In the genomic region with DNA sequence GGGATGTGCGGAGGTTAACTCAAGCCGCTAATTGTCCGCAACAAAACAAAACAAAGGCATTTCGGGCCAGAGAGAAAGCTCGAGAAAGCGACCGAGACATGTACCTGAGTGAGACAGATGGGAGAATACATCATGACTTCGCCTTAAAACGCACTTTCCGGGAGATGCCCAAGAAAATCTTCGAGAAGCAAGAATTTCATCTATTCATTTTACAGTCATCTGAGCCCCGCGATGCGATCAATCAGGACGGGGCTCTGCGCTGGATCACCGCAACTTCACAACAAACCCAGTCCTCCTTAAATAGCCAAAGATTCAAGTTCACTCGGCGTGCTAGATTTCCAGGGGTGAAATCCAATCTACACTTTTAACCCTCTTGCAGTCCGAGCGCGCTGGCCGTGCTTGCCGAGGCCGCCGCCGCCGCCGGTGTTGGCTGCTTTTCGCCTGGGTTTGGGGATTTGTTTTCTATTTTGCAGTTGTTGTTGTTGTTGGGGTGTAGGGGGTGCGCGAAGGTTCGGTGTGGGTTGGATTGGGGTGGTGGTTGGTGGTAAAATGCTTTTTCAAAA, we compare ENCODE assay signal across 8 cellular contexts. TPM values are rescaled to one million over a fixed set of nuclear protein-coding genes. Genes with fewer than 3 reads are reported as not detected.
A peak's percentile ranks its signal among the peaks of the same experiment; 100 is the strongest.
DNase-seq lines count a peak whose midpoint lies in the region; ATAC-seq, FAIRE-seq and TF ChIP-seq lines count a peak whose summit lies in the region.

No MANE protein-coding gene starts in this region.

- H3K9ac ChIP-seq in endodermal cell (ENCODE audit: extremely low read depth, low read length, poor library complexity, severe bottlenecking), result peak overlapping the region; percentile 48

- peaks cover 12% of the 10 kb centered on the region for H3K4me1 ChIP-seq in endodermal cell (ENCODE audit: control insufficient read depth, insufficient read depth, low read length)
- H3K4me1 ChIP-seq in muscle layer of duodenum (ENCODE audit: control insufficient read depth in 1 of 2, insufficient read depth in 2 of 2, low read length in 2 of 2), result peaks cover 5 to 22% of the 10 kb centered on the region in 2 donors

- peak overlapping the region; percentile 55 for H3K27ac Mint-ChIP-seq in activated CD4-positive, alpha-beta T cell treated with anti-CD3 and anti-CD28 coated beads, Interleukin-2, amount 10 ng/mL, durations not matched to agents 24 days and 14 days
- H3K27ac Mint-ChIP-seq in T-helper 17 cell, result no peak overlapping the region
- H3K27ac Mint-ChIP-seq in endodermal cell, result peak overlapping the region; percentile 59

- H3K9me3 Mint-ChIP-seq in activated CD4-positive, alpha-beta T cell treated with anti-CD3 and anti-CD28 coated beads, Interleukin-2, amount 10 ng/mL, durations not matched to agents 24 days and 14 days, result no peaks in the 10 kb centered on the region
- H3K9me3 Mint-ChIP-seq in endodermal cell, result no peaks in the 10 kb centered on the region

- H3K4me3 Mint-ChIP-seq in activated CD4-positive, alpha-beta T cell treated with anti-CD3 and anti-CD28 coated beads, Interleukin-2, amount 10 ng/mL, durations not matched to agents 24 days and 14 days, result peak overlapping the region; percentile 79
- H3K4me3 Mint-ChIP-seq in T-helper 17 cell (peak overlapping the region; percentile 90), endodermal cell (peak overlapping the region; percentile 82)

- intact Hi-C loops in activated CD4-positive, alpha-beta T cell treated with anti-CD3 and anti-CD28 coated beads, Interleukin-2, amount 10 ng/mL, durations not matched to agents 24 days and 14 days (cut with micrococcal nuclease), result no loop called here

- H3K27me3 ChIP-seq in endodermal cell (ENCODE audit: control insufficient read depth, insufficient read depth, low read length, poor library complexity, severe bottlenecking), result peaks cover 46% of the 10 kb centered on the region
- H3K27me3 ChIP-seq in muscle layer of duodenum (ENCODE audit: low read depth, low read length), result no peaks in the 10 kb centered on the region

- no peaks in the 10 kb centered on the region for H3K36me3 ChIP-seq in endodermal cell (ENCODE audit: control insufficient read depth, insufficient read depth, low read length)
- no peaks in the 10 kb centered on the region for H3K36me3 ChIP-seq in muscle layer of duodenum (ENCODE audit: control insufficient read depth in 1 of 2, insufficient read depth in 2 of 2, low read length in 2 of 2)

- H3K27ac ChIP-seq in endodermal cell (ENCODE audit: low read depth, low read length) (peak overlapping the region; percentile 12), muscle layer of duodenum (ENCODE audit: low read length) (peak overlapping the region; percentile 97)

- no peaks in the 10 kb centered on the region for H3K9me3 ChIP-seq in T-helper 17 cell (ENCODE audit: control insufficient read depth, low read length, poor library complexity, severe bottlenecking)
- H3K9me3 ChIP-seq in endodermal cell (ENCODE audit: control insufficient read depth, low read length), result no peaks in the 10 kb centered on the region
- no peaks in the 10 kb centered on the region for H3K9me3 ChIP-seq in muscle layer of duodenum (ENCODE audit: control insufficient read depth in 1 of 2, low read length in 2 of 2)

- FAIRE-seq in D721Med (lab: Jason Lieb, UNC), result no peak

- no peak for ATAC-seq in T-helper 17 cell
- no peak for ATAC-seq in HG02678 (IDR thresholded peaks at IDR 0.05; ENCODE audit: unreplicated experiment)

- peak; percentile 64 for DNase-seq in activated CD4-positive, alpha-beta T cell treated with anti-CD3 and anti-CD28 coated beads, Interleukin-2, amount 10 ng/mL, durations not matched to agents 24 days and 14 days
- DNase-seq in activated CD4-positive, alpha-beta T cell treated with anti-CD3 and anti-CD28 coated beads, Interleukin-2, amount 50 U/mL, for 4 hours, result no peak
- DNase-seq in T-helper 17 cell (no peak), endodermal cell (peak; percentile 84), D721Med (ENCODE audit: insufficient read length, low spot score) (no peak), HuH-7.5 (ENCODE audit: low spot score) (no peak)

- H3K36me3 Mint-ChIP-seq in activated CD4-positive, alpha-beta T cell treated with anti-CD3 and anti-CD28 coated beads, Interleukin-2, amount 10 ng/mL, durations not matched to agents 24 days and 14 days (ENCODE audit: low read depth), result peaks cover 9% of the 10 kb centered on the region
- H3K36me3 Mint-ChIP-seq in T-helper 17 cell (ENCODE audit: low read depth) (peaks cover 12% of the 10 kb centered on the region), endodermal cell (ENCODE audit: low read depth) (no peaks in the 10 kb centered on the region)

- H3K4me3 ChIP-seq in endodermal cell (ENCODE audit: low read length), result peak overlapping the region; percentile 85
- H3K4me3 ChIP-seq in muscle layer of duodenum (ENCODE audit: low read depth in 1 of 2, low read length in 2 of 2), result peak overlapping the region; percentile 88

- H3K27me3 Mint-ChIP-seq in activated CD4-positive, alpha-beta T cell treated with anti-CD3 and anti-CD28 coated beads, Interleukin-2, amount 10 ng/mL, durations not matched to agents 24 days and 14 days, result peaks cover 66% of the 10 kb centered on the region
- H3K27me3 Mint-ChIP-seq in T-helper 17 cell (peaks cover 46% of the 10 kb centered on the region), endodermal cell (ENCODE audit: insufficient read depth) (peaks cover 58% of the 10 kb centered on the region)

- peaks cover 16% of the 10 kb centered on the region for H3K4me1 Mint-ChIP-seq in activated CD4-positive, alpha-beta T cell treated with anti-CD3 and anti-CD28 coated beads, Interleukin-2, amount 10 ng/mL, durations not matched to agents 24 days and 14 days
- H3K4me1 Mint-ChIP-seq in T-helper 17 cell, result peaks cover 24% of the 10 kb centered on the region
- peaks cover 28% of the 10 kb centered on the region for H3K4me1 Mint-ChIP-seq in endodermal cell

- TF ChIP-seq CTCF in endodermal cell (conservative IDR thresholded peaks at IDR 0.05), result no peak
- no peak for TF ChIP-seq CTCF in D721Med (IDR thresholded peaks at IDR 0.05; ENCODE audit: insufficient read depth, missing control alignments)

- WGBS in endodermal cell (ENCODE audit: insufficient coverage in 1 of 2, insufficient read length in 1 of 2), 2 experiments, result 0% methylated on average over 17 to 31 of the region's 33 CpGs

RNA-seq across cellular contexts. Expression of gene NFIB, which starts 0.5 kb away (rescaled TPM):
- total RNA-seq in activated CD4-positive, alpha-beta T cell treated with anti-CD3 and anti-CD28 coated beads, Interleukin-2, amount 10 ng/mL, durations not matched to agents 24 days and 14 days, result not detected in 2 replicates
- under 1 TPM; 0.12 to 0.76 TPM for total RNA-seq in T-helper 17 cell
- total RNA-seq in endodermal cell, result 10 to 100 TPM in 1 of 2 donors, 1 to 10 TPM in 1; 5.3 to 14.1 TPM
- polyA plus RNA-seq in endodermal cell (2013, experiment 1 of 2), result 5.5 TPM
- 6.1 TPM for polyA plus RNA-seq in endodermal cell (2013, experiment 2 of 2)

Comparison
In these comparisons a context has a peak if more than half of its experiments do, and no peak if none do; other contexts are left out.
1. DNase-seq: peak in activated CD4-positive, alpha-beta T cell treated with anti-CD3 and anti-CD28 coated beads, Interleukin-2, amount 10 ng/mL, durations not matched to agents 24 days and 14 days (single experiment) and endodermal cell (single experiment); none in activated CD4-positive, alpha-beta T cell treated with anti-CD3 and anti-CD28 coated beads, Interleukin-2, amount 50 U/mL, for 4 hours (0 of 2), T-helper 17 cell (0 of 3), D721Med (single experiment) and HuH-7.5 (single experiment).
2. Peak in every context shown above with its lines, with median percentiles within 50 percentile points of each other: H3K4me3 Mint-ChIP-seq.